In genomic region chr14:103301512-103302197, GRCh38 we compare ENCODE assay signal across 1 cellular context.
TF ChIP-seq lines count a peak whose summit lies in the region.

No MANE protein-coding gene starts in this region.

TF ChIP-seq in GM23338, 12 proteins besides CTCF, POLR2A, EP300 and RAD21:
- TF ChIP-seq EZH2 (IDR thresholded peaks at IDR 0.05; ENCODE audit: low read depth, unreplicated experiment) (no peak), NANOG (IDR thresholded peaks at IDR 0.05; ENCODE audit: borderline replicate concordance) (no peak), ETS1 (IDR thresholded peaks at IDR 0.05) (no peak), CREB1 (CRISPR knock-in tag; IDR thresholded peaks at IDR 0.05; ENCODE audit: low read depth) (no peak)
